In genomic region chr6:29336269-29336668, GRCh38 we compare ENCODE assay signal across 44 cellular contexts. TPM values are rescaled to one million over a fixed set of nuclear protein-coding genes. Genes with fewer than 3 reads are reported as not detected.
"Had no signal": no experiment of that assay in that cellular context is flagged by ENCODE, and none has a peak within 500 bp of the region (broad histone marks: within the 10 kb centered on the region; RNA-seq: fewer than 3 reads in every experiment).

No MANE protein-coding gene starts in this region.

- DNase-seq: activated B cell treated with CpG ODN at 0.5 μM for 24 hours; activated CD4-positive, alpha-beta memory T cell treated with anti-CD3 and anti-CD28 coated beads for 36 hours; activated CD4-positive, alpha-beta T cell treated with anti-CD3 and anti-CD28 coated beads, Interleukin-2, amount 10 ng/mL, durations not matched to agents 24 days and 14 days; activated CD8-positive, alpha-beta memory T cell treated with anti-CD3 and anti-CD28 coated beads, Interleukin-2, amount 10 ng/mL, durations not matched to agents 7 days and 5 days; activated CD8-positive, alpha-beta memory T cell treated with anti-CD3 and anti-CD28 coated beads, Interleukin-2, amount 50 U/mL, for 4 hours; activated CD8-positive, alpha-beta T cell treated with anti-CD3 and anti-CD28 coated beads, Interleukin-2, amount 10 ng/mL, durations not matched to agents 7 days and 5 days; activated effector memory CD4-positive, alpha-beta T cell treated with anti-CD3 and anti-CD28 coated beads, Interleukin-2, amount 50 U/mL, for 16 hours; activated naive CD4-positive, alpha-beta T cell treated with anti-CD3 and anti-CD28 coated beads for 36 hours; activated naive CD8-positive, alpha-beta T cell treated with anti-CD3 and anti-CD28 coated beads for 36 hours; activated naive CD8-positive, alpha-beta T cell treated with anti-CD3 and anti-CD28 coated beads, Interleukin-2, amount 50 U/mL, for 24 hours; activated T-cell treated with anti-CD3 and anti-CD28 coated beads, Interleukin-2, amount 50 U/mL, for 1 hour; activated T-cell treated with anti-CD3 and anti-CD28 coated beads, Interleukin-2, amount 50 U/mL, for 48 hours; adrenal gland; amygdala; aorta; central memory CD4-positive, alpha-beta T cell; cerebellar nuclear complex; colonic mucosa; effector CD8-positive, alpha-beta T cell; esophagus squamous epithelium; foreskin melanocyte; heart right ventricle; T1000; WERI-Rb-1 had no signal

- H3K4me3 ChIP-seq: adrenal gland, breast epithelium, cardiac muscle cell, colonic mucosa, esophagus squamous epithelium, gastroesophageal sphincter, heart right ventricle, hepatocyte had no signal

- H3K9me3 Mint-ChIP-seq: activated B cell treated with CpG ODN at 0.5 μM for 24 hours; activated naive CD4-positive, alpha-beta T cell treated with anti-CD3 and anti-CD28 coated beads for 36 hours; activated T-helper 1 cell treated with anti-CD3 and anti-CD28 coated beads, Interleukin-12 subunit alpha, Interleukin-12 subunit beta, Interleukin-2, Interleukin-4 antibody, amounts not matched to agents 30 ng/mL and 10 ng/mL and 1 ng/mL, durations not matched to agents 14 hours and 24 hours and 36 hours; activated T-helper 2 cell treated with anti-CD3 and anti-CD28 coated beads, Interferon-gamma antibody, Interleukin-2, Interleukin-4, amounts not matched to agents 10 μg/mL and 5 μg/mL and 100 μg/mL, durations not matched to agents 14 hours and 24 hours and 36 hours; brain; T-helper 2 cell treated with Interferon-gamma antibody and Interleukin-4, amounts not matched to agents 5 μg/mL and 100 μg/mL, for 36 hours had no signal

- H3K27ac ChIP-seq: adrenal gland, breast epithelium, cardiac muscle cell, colonic mucosa, epithelial cell of prostate, esophagus squamous epithelium, gastroesophageal sphincter, heart right ventricle, hepatocyte, WERI-Rb-1 had no signal

- H3K36me3 ChIP-seq: adrenal gland, breast epithelium, cardiac muscle cell, colonic mucosa, esophagus squamous epithelium, gastroesophageal sphincter, heart right ventricle, WERI-Rb-1 had no signal

- H3K79me2 ChIP-seq: hepatocyte had no signal

- H3K4me2 ChIP-seq: hepatocyte had no signal

- H3K4me3 Mint-ChIP-seq: activated B cell treated with CpG ODN at 0.5 μM for 24 hours; activated CD4-positive, alpha-beta memory T cell treated with anti-CD3 and anti-CD28 coated beads for 36 hours; activated CD4-positive, alpha-beta T cell treated with anti-CD3 and anti-CD28 coated beads, Interleukin-2, amount 10 ng/mL, durations not matched to agents 24 days and 14 days; activated CD8-positive, alpha-beta memory T cell treated with anti-CD3 and anti-CD28 coated beads, Interleukin-2, amount 10 ng/mL, durations not matched to agents 7 days and 5 days; activated CD8-positive, alpha-beta T cell treated with anti-CD3 and anti-CD28 coated beads, Interleukin-2, amount 10 ng/mL, durations not matched to agents 7 days and 5 days; activated naive CD4-positive, alpha-beta T cell treated with anti-CD3 and anti-CD28 coated beads for 36 hours; activated naive CD4-positive, alpha-beta T cell treated with anti-CD3 and anti-CD28 coated beads, Interleukin-2, amount 50 U/mL, for 24 hours; activated naive CD8-positive, alpha-beta T cell treated with anti-CD3 and anti-CD28 coated beads for 36 hours; activated naive CD8-positive, alpha-beta T cell treated with anti-CD3 and anti-CD28 coated beads, Interleukin-2, amount 50 U/mL, for 24 hours; activated T-helper 1 cell treated with anti-CD3 and anti-CD28 coated beads, Interleukin-12 subunit alpha, Interleukin-12 subunit beta, Interleukin-2, Interleukin-4 antibody, amounts not matched to agents 30 ng/mL and 10 ng/mL and 1 ng/mL, durations not matched to agents 14 hours and 24 hours and 36 hours; brain; T-helper 1 cell treated with Interleukin-12 subunit alpha and Interleukin-12 subunit beta and Interleukin-4 antibody, amounts not matched to agents 30 μg/mL and 1 μg/mL, for 36 hours; T-helper 2 cell treated with Interferon-gamma antibody and Interleukin-4, amounts not matched to agents 5 μg/mL and 100 μg/mL, for 36 hours had no signal

- ATAC-seq: activated CD4-positive, CD25-positive, alpha-beta regulatory T cell treated with anti-CD3 and anti-CD28 coated beads, Interleukin-2, amount 50 U/mL, for 24 hours; activated CD8-positive, alpha-beta memory T cell treated with anti-CD3 and anti-CD28 coated beads, Interleukin-2, amount 10 ng/mL, durations not matched to agents 7 days and 5 days; activated CD8-positive, alpha-beta T cell treated with anti-CD3 and anti-CD28 coated beads, Interleukin-2, amount 10 ng/mL, durations not matched to agents 7 days and 5 days; activated naive CD8-positive, alpha-beta T cell treated with anti-CD3 and anti-CD28 coated beads, Interleukin-2, amount 50 U/mL, for 24 hours; gastroesophageal sphincter; heart right ventricle had no signal

- H3K27ac Mint-ChIP-seq: activated B cell treated with CpG ODN at 0.5 μM for 24 hours; activated CD4-positive, alpha-beta memory T cell treated with anti-CD3 and anti-CD28 coated beads for 36 hours; activated CD4-positive, alpha-beta T cell treated with anti-CD3 and anti-CD28 coated beads, Interleukin-2, amount 10 ng/mL, durations not matched to agents 24 days and 14 days; activated CD8-positive, alpha-beta memory T cell treated with anti-CD3 and anti-CD28 coated beads, Interleukin-2, amount 10 ng/mL, durations not matched to agents 7 days and 5 days; activated CD8-positive, alpha-beta T cell treated with anti-CD3 and anti-CD28 coated beads, Interleukin-2, amount 10 ng/mL, durations not matched to agents 7 days and 5 days; activated naive CD4-positive, alpha-beta T cell treated with anti-CD3 and anti-CD28 coated beads for 36 hours; activated naive CD4-positive, alpha-beta T cell treated with anti-CD3 and anti-CD28 coated beads, Interleukin-2, amount 50 U/mL, for 24 hours; activated naive CD8-positive, alpha-beta T cell treated with anti-CD3 and anti-CD28 coated beads for 36 hours; activated naive CD8-positive, alpha-beta T cell treated with anti-CD3 and anti-CD28 coated beads, Interleukin-2, amount 50 U/mL, for 24 hours; activated T-helper 1 cell treated with anti-CD3 and anti-CD28 coated beads, Interleukin-12 subunit alpha, Interleukin-12 subunit beta, Interleukin-2, Interleukin-4 antibody, amounts not matched to agents 30 ng/mL and 10 ng/mL and 1 ng/mL, durations not matched to agents 14 hours and 24 hours and 36 hours; activated T-helper 2 cell treated with anti-CD3 and anti-CD28 coated beads, Interferon-gamma antibody, Interleukin-2, Interleukin-4, amounts not matched to agents 10 μg/mL and 5 μg/mL and 100 μg/mL, durations not matched to agents 14 hours and 24 hours and 36 hours; brain; T-helper 1 cell treated with Interleukin-12 subunit alpha and Interleukin-12 subunit beta and Interleukin-4 antibody, amounts not matched to agents 30 μg/mL and 1 μg/mL, for 36 hours; T-helper 2 cell treated with Interferon-gamma antibody and Interleukin-4, amounts not matched to agents 5 μg/mL and 100 μg/mL, for 36 hours had no signal

- H3K27me3 ChIP-seq: adrenal gland, breast epithelium, cardiac muscle cell, colonic mucosa, esophagus squamous epithelium, gastroesophageal sphincter, hepatocyte had no signal

- H3K9me3 ChIP-seq: adrenal gland, breast epithelium, colonic mucosa, esophagus squamous epithelium, gastroesophageal sphincter had no signal

- H3K4me1 ChIP-seq: adrenal gland, breast epithelium, colonic mucosa, esophagus squamous epithelium, gastroesophageal sphincter, heart right ventricle had no signal

- H3K36me3 Mint-ChIP-seq: activated CD4-positive, alpha-beta memory T cell treated with anti-CD3 and anti-CD28 coated beads for 36 hours; activated CD8-positive, alpha-beta memory T cell treated with anti-CD3 and anti-CD28 coated beads, Interleukin-2, amount 10 ng/mL, durations not matched to agents 7 days and 5 days; activated naive CD4-positive, alpha-beta T cell treated with anti-CD3 and anti-CD28 coated beads, Interleukin-2, amount 50 U/mL, for 24 hours; activated naive CD8-positive, alpha-beta T cell treated with anti-CD3 and anti-CD28 coated beads for 36 hours; brain had no signal

- FAIRE-seq: endometrium, endothelial cell of umbilical vein had no signal

- H3K4me1 Mint-ChIP-seq: activated B cell treated with CpG ODN at 0.5 μM for 24 hours; activated CD4-positive, alpha-beta T cell treated with anti-CD3 and anti-CD28 coated beads, Interleukin-2, amount 10 ng/mL, durations not matched to agents 24 days and 14 days; activated CD8-positive, alpha-beta memory T cell treated with anti-CD3 and anti-CD28 coated beads, Interleukin-2, amount 10 ng/mL, durations not matched to agents 7 days and 5 days; activated naive CD4-positive, alpha-beta T cell treated with anti-CD3 and anti-CD28 coated beads, Interleukin-2, amount 50 U/mL, for 24 hours; brain had no signal

- H2AFZ ChIP-seq: hepatocyte had no signal

RNA-seq across cellular contexts. Expression of gene OR5V1, which starts 32.4 kb away (rescaled TPM):
- total RNA-seq: activated B cell treated with CpG ODN at 0.5 μM for 24 hours; activated CD4-positive, alpha-beta memory T cell treated with anti-CD3 and anti-CD28 coated beads for 36 hours; activated CD4-positive, alpha-beta T cell treated with anti-CD3 and anti-CD28 coated beads, Interleukin-2, amount 10 ng/mL, durations not matched to agents 24 days and 14 days; activated CD8-positive, alpha-beta memory T cell treated with anti-CD3 and anti-CD28 coated beads for 36 hours; activated CD8-positive, alpha-beta memory T cell treated with anti-CD3 and anti-CD28 coated beads, Interleukin-2, amount 10 ng/mL, durations not matched to agents 7 days and 5 days; activated CD8-positive, alpha-beta T cell treated with anti-CD3 and anti-CD28 coated beads, Interleukin-2, amount 10 ng/mL, durations not matched to agents 7 days and 5 days; activated naive CD4-positive, alpha-beta T cell treated with anti-CD3 and anti-CD28 coated beads for 36 hours; activated naive CD8-positive, alpha-beta T cell treated with anti-CD3 and anti-CD28 coated beads for 36 hours; activated T-helper 1 cell treated with anti-CD3 and anti-CD28 coated beads, Interleukin-12 subunit alpha, Interleukin-12 subunit beta, Interleukin-2, Interleukin-4 antibody, amounts not matched to agents 30 ng/mL and 10 ng/mL and 1 ng/mL, durations not matched to agents 14 hours and 24 hours and 36 hours; activated T-helper 2 cell treated with anti-CD3 and anti-CD28 coated beads, Interferon-gamma antibody, Interleukin-2, Interleukin-4, amounts not matched to agents 10 μg/mL and 5 μg/mL and 100 μg/mL, durations not matched to agents 14 hours and 24 hours and 36 hours; adrenal gland; aorta; breast epithelium; cardiac muscle cell; colonic mucosa; dermis microvascular lymphatic vessel endothelial cell; endothelial cell of umbilical vein; esophagus squamous epithelium; fibroblast of lung; fibroblast of villous mesenchyme; gastroesophageal sphincter; glomerular endothelial cell; heart right ventricle; hepatocyte had no signal
- polyA plus RNA-seq: adrenal gland, aorta, cardiac muscle cell, endothelial cell of umbilical vein, esophagus, fibroblast of lung, heart right ventricle, hepatocyte had no signal

RNA-seq across cellular contexts. Expression of gene OR14J1, which starts 34.8 kb away (rescaled TPM):
- total RNA-seq: activated B cell treated with CpG ODN at 0.5 μM for 24 hours; activated CD4-positive, alpha-beta memory T cell treated with anti-CD3 and anti-CD28 coated beads for 36 hours; activated CD4-positive, alpha-beta T cell treated with anti-CD3 and anti-CD28 coated beads, Interleukin-2, amount 10 ng/mL, durations not matched to agents 24 days and 14 days; activated CD8-positive, alpha-beta memory T cell treated with anti-CD3 and anti-CD28 coated beads for 36 hours; activated CD8-positive, alpha-beta memory T cell treated with anti-CD3 and anti-CD28 coated beads, Interleukin-2, amount 10 ng/mL, durations not matched to agents 7 days and 5 days; activated CD8-positive, alpha-beta T cell treated with anti-CD3 and anti-CD28 coated beads, Interleukin-2, amount 10 ng/mL, durations not matched to agents 7 days and 5 days; activated naive CD4-positive, alpha-beta T cell treated with anti-CD3 and anti-CD28 coated beads for 36 hours; activated naive CD8-positive, alpha-beta T cell treated with anti-CD3 and anti-CD28 coated beads for 36 hours; activated T-helper 1 cell treated with anti-CD3 and anti-CD28 coated beads, Interleukin-12 subunit alpha, Interleukin-12 subunit beta, Interleukin-2, Interleukin-4 antibody, amounts not matched to agents 30 ng/mL and 10 ng/mL and 1 ng/mL, durations not matched to agents 14 hours and 24 hours and 36 hours; activated T-helper 2 cell treated with anti-CD3 and anti-CD28 coated beads, Interferon-gamma antibody, Interleukin-2, Interleukin-4, amounts not matched to agents 10 μg/mL and 5 μg/mL and 100 μg/mL, durations not matched to agents 14 hours and 24 hours and 36 hours; adrenal gland; aorta; breast epithelium; cardiac muscle cell; colonic mucosa; dermis microvascular lymphatic vessel endothelial cell; endothelial cell of umbilical vein; esophagus squamous epithelium; fibroblast of lung; fibroblast of villous mesenchyme; gastroesophageal sphincter; glomerular endothelial cell; heart right ventricle; hepatocyte had no signal
- polyA plus RNA-seq: adrenal gland, aorta, cardiac muscle cell, endothelial cell of umbilical vein, esophagus, fibroblast of lung, heart right ventricle, hepatocyte had no signal

RNA-seq across cellular contexts. Expression of gene OR12D3, which starts 38.8 kb away (rescaled TPM):
- total RNA-seq: activated B cell treated with CpG ODN at 0.5 μM for 24 hours; activated CD4-positive, alpha-beta memory T cell treated with anti-CD3 and anti-CD28 coated beads for 36 hours; activated CD4-positive, alpha-beta T cell treated with anti-CD3 and anti-CD28 coated beads, Interleukin-2, amount 10 ng/mL, durations not matched to agents 24 days and 14 days; activated CD8-positive, alpha-beta memory T cell treated with anti-CD3 and anti-CD28 coated beads for 36 hours; activated CD8-positive, alpha-beta memory T cell treated with anti-CD3 and anti-CD28 coated beads, Interleukin-2, amount 10 ng/mL, durations not matched to agents 7 days and 5 days; activated CD8-positive, alpha-beta T cell treated with anti-CD3 and anti-CD28 coated beads, Interleukin-2, amount 10 ng/mL, durations not matched to agents 7 days and 5 days; activated naive CD4-positive, alpha-beta T cell treated with anti-CD3 and anti-CD28 coated beads for 36 hours; activated naive CD8-positive, alpha-beta T cell treated with anti-CD3 and anti-CD28 coated beads for 36 hours; activated T-helper 1 cell treated with anti-CD3 and anti-CD28 coated beads, Interleukin-12 subunit alpha, Interleukin-12 subunit beta, Interleukin-2, Interleukin-4 antibody, amounts not matched to agents 30 ng/mL and 10 ng/mL and 1 ng/mL, durations not matched to agents 14 hours and 24 hours and 36 hours; activated T-helper 2 cell treated with anti-CD3 and anti-CD28 coated beads, Interferon-gamma antibody, Interleukin-2, Interleukin-4, amounts not matched to agents 10 μg/mL and 5 μg/mL and 100 μg/mL, durations not matched to agents 14 hours and 24 hours and 36 hours; adrenal gland; aorta; breast epithelium; cardiac muscle cell; colonic mucosa; dermis microvascular lymphatic vessel endothelial cell; endothelial cell of umbilical vein; esophagus squamous epithelium; fibroblast of lung; fibroblast of villous mesenchyme; gastroesophageal sphincter; glomerular endothelial cell; heart right ventricle; hepatocyte had no signal
- polyA plus RNA-seq: adrenal gland, aorta, cardiac muscle cell, endothelial cell of umbilical vein, esophagus, fibroblast of lung, heart right ventricle, hepatocyte had no signal

RNA-seq across cellular contexts. Expression of gene OR12D2, which starts 59.2 kb away (rescaled TPM):
- total RNA-seq: activated B cell treated with CpG ODN at 0.5 μM for 24 hours; activated CD4-positive, alpha-beta memory T cell treated with anti-CD3 and anti-CD28 coated beads for 36 hours; activated CD4-positive, alpha-beta T cell treated with anti-CD3 and anti-CD28 coated beads, Interleukin-2, amount 10 ng/mL, durations not matched to agents 24 days and 14 days; activated CD8-positive, alpha-beta memory T cell treated with anti-CD3 and anti-CD28 coated beads for 36 hours; activated CD8-positive, alpha-beta memory T cell treated with anti-CD3 and anti-CD28 coated beads, Interleukin-2, amount 10 ng/mL, durations not matched to agents 7 days and 5 days; activated CD8-positive, alpha-beta T cell treated with anti-CD3 and anti-CD28 coated beads, Interleukin-2, amount 10 ng/mL, durations not matched to agents 7 days and 5 days; activated naive CD4-positive, alpha-beta T cell treated with anti-CD3 and anti-CD28 coated beads for 36 hours; activated naive CD8-positive, alpha-beta T cell treated with anti-CD3 and anti-CD28 coated beads for 36 hours; activated T-helper 1 cell treated with anti-CD3 and anti-CD28 coated beads, Interleukin-12 subunit alpha, Interleukin-12 subunit beta, Interleukin-2, Interleukin-4 antibody, amounts not matched to agents 30 ng/mL and 10 ng/mL and 1 ng/mL, durations not matched to agents 14 hours and 24 hours and 36 hours; activated T-helper 2 cell treated with anti-CD3 and anti-CD28 coated beads, Interferon-gamma antibody, Interleukin-2, Interleukin-4, amounts not matched to agents 10 μg/mL and 5 μg/mL and 100 μg/mL, durations not matched to agents 14 hours and 24 hours and 36 hours; adrenal gland; aorta; breast epithelium; cardiac muscle cell; colonic mucosa; dermis microvascular lymphatic vessel endothelial cell; endothelial cell of umbilical vein; esophagus squamous epithelium; fibroblast of lung; fibroblast of villous mesenchyme; gastroesophageal sphincter; glomerular endothelial cell; heart right ventricle; hepatocyte had no signal
- polyA plus RNA-seq: adrenal gland, aorta, cardiac muscle cell, endothelial cell of umbilical vein, esophagus, fibroblast of lung, heart right ventricle, hepatocyte had no signal
